In the genomic region with DNA sequence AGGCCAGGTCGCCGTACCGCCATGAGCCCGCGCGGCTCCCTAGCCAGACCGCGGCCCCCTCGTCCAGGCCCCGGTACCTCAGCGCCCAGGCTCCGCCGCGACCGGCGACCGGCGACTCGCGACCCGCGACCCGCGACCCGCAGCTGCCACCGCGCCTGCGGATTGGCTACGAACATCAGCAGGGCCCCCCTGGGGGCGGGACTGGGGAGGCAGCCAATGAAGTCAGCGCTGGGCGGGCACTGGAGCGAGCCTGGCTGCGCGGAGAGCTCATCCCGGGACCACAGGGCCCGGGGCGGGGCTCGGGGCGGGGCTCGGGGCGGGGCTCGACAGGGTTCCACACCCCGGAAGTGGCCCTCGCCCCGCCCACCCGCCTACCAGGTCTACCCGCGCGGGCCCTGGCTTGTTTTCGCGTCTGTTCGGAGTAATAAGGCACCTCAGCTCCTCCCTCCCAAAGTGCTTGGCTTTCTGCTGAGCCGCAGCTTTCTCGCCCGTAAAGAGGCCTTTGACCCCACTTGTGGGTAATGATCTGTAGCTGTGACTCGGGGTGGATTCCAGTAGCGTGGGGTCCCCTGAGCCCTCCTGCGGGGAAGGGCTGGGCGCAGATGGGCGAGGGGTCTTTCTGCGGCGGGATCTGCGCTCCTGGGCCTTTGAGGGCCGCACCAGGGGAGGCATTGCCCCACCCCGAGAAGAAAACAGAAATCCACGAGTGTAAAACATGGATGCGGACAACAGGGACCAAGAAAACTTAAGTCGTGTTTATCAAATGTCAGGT, we compare ENCODE assay signal across 8 cellular contexts. TPM values are rescaled to one million over a fixed set of nuclear protein-coding genes. Genes with fewer than 3 reads are reported as not detected.
DNase-seq lines count a peak whose midpoint lies in the region; ATAC-seq, FAIRE-seq and TF ChIP-seq lines count a peak whose summit lies in the region.

A gene (minus strand): TSS at position 170 of the 772 bp plus-strand sequence. CDS start 1,438 bp downstream, outside the sequence.

- DNase-seq in AG10803 (ENCODE audit: low read depth) (peak; percentile 90), NCI-H226 (peak; percentile 96), bronchial epithelial cell (ENCODE audit: low read depth) (peak; percentile 82), inferior parietal cortex (ENCODE audit: extremely low spot score) (peak; percentile 93), smooth muscle cell of the brain vasculature (ENCODE audit: low read depth, low spot score) (peak; percentile 79)

- H3K36me3 ChIP-seq in bronchial epithelial cell (ENCODE audit: control insufficient read depth, insufficient read depth, low read length), result peaks cover 8% of the 10 kb centered on the region

- TF ChIP-seq CTCF in AG10803 (conservative IDR thresholded peaks at IDR 0.05; ENCODE audit: low read length) (no peak), WI38 (IDR thresholded peaks at IDR 0.05; ENCODE audit: low read depth, low read length) (no peak), bronchial epithelial cell (IDR thresholded peaks at IDR 0.05; ENCODE audit: insufficient read depth, low read length, severe bottlenecking) (no peak)

- ATAC-seq in GM19035 (IDR thresholded peaks at IDR 0.05; ENCODE audit: unreplicated experiment), result peak; percentile 98
- ATAC-seq in HG03280 (IDR thresholded peaks at IDR 0.05; ENCODE audit: unreplicated experiment), result peak; percentile 99

- no peaks in the 10 kb centered on the region for H3K27me3 ChIP-seq in bronchial epithelial cell (ENCODE audit: control insufficient read depth, insufficient read depth, low read length)

- FAIRE-seq in bronchial epithelial cell (lab: Jason Lieb, UNC), result no peak

- H3K4me3 ChIP-seq in AG10803 (ENCODE audit: low read length), result peak within 1 kb of the TSS; percentile 74
- H3K4me3 ChIP-seq in WI38 (ENCODE audit: low read depth, low read length), result peak within 1 kb of the TSS; percentile 81
- H3K4me3 ChIP-seq in bronchial epithelial cell (ENCODE audit: low read depth, low read length), result peak within 1 kb of the TSS; percentile 77

RNA-seq across cellular contexts. Expression of the gene that starts here (rescaled TPM):
- total RNA-seq in bronchial epithelial cell, result 13.2 and 14.1 TPM in 2 replicates

Comparison
In these comparisons a context has a peak if more than half of its experiments do, and no peak if none do; other contexts are left out.
1. Peak in every context shown above with its lines: DNase-seq, ATAC-seq and H3K4me3 ChIP-seq.